In the genomic region with DNA sequence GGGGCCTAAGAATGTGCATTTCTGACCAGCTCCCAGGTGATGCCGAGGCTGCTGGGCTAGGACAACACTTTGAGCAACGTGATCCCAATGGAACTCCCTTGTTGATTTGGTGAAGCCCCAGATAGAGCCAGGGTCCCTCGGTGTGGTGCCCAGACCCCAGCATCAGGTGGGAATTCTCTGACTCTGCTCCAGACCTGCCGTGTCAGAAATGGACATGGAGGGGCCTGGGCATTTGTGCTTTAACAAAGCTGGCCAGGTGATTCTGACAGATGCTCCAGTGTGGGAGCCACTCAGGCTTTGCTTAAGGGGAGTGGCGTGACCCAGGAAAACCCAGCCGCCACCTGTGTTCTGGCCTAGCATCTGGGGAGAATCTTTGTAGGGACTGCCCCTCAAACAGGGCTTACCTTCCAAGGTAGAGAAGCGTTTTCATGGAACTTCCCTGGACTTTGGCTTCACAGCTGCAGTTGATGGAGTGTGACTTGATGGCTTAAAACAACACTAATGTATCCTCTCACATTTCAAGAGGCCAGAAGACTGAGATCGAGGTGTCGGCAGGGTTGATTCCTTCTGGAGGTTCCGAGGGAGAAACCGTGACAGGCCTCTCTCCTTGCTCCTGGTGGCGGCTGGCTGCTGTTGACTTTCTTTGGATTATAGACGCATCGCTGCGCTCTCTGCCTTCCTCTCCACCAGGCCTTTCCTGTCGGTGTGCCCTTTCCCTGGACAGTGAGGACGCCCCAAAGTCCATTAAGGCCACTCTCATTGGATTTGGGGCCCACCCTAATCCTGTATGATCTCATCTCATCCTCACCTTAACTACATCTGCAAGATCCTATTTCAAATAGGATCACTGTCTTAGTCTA, we compare ENCODE assay signal across 14 cellular contexts.
"Had no signal": no experiment of that assay in that cellular context is flagged by ENCODE, and none has a peak within 500 bp of the region (broad histone marks: within the 10 kb centered on the region; RNA-seq: fewer than 3 reads in every experiment).

No MANE protein-coding gene starts in this region.

- H3K27ac Mint-ChIP-seq: activated CD4-positive, alpha-beta T cell treated with anti-CD3 and anti-CD28 coated beads, Interleukin-2, amount 10 ng/mL, durations not matched to agents 24 days and 14 days; activated naive CD8-positive, alpha-beta T cell treated with anti-CD3 and anti-CD28 coated beads, Interleukin-2, amount 50 U/mL, for 24 hours; activated T-helper 1 cell treated with anti-CD3 and anti-CD28 coated beads, Interleukin-12 subunit alpha, Interleukin-12 subunit beta, Interleukin-2, Interleukin-4 antibody, amounts not matched to agents 30 ng/mL and 10 ng/mL and 1 ng/mL, durations not matched to agents 14 hours and 24 hours and 36 hours; natural killer cell; WTC11 had no signal

- H3K4me3 ChIP-seq: cardiac muscle cell, gastrocnemius medialis, mucosa of descending colon, thyroid gland had no signal

- H3K27ac ChIP-seq: cardiac muscle cell, gastrocnemius medialis, thyroid gland had no signal

- H3K4me1 Mint-ChIP-seq: activated naive CD8-positive, alpha-beta T cell treated with anti-CD3 and anti-CD28 coated beads, Interleukin-2, amount 50 U/mL, for 24 hours; natural killer cell; WTC11 had no signal

- ATAC-seq: activated naive CD8-positive, alpha-beta T cell treated with anti-CD3 and anti-CD28 coated beads, Interleukin-2, amount 50 U/mL, for 24 hours; gastrocnemius medialis; mucosa of descending colon; natural killer cell; SK-N-SH treated with all-trans-retinoic acid at 6 μM for 48 hours; WTC11 had no signal

- H3K9me3 ChIP-seq: gastrocnemius medialis, mucosa of descending colon, thyroid gland had no signal

- H3K4me3 Mint-ChIP-seq: activated CD4-positive, alpha-beta T cell treated with anti-CD3 and anti-CD28 coated beads, Interleukin-2, amount 10 ng/mL, durations not matched to agents 24 days and 14 days; activated naive CD8-positive, alpha-beta T cell treated with anti-CD3 and anti-CD28 coated beads, Interleukin-2, amount 50 U/mL, for 24 hours; activated T-helper 1 cell treated with anti-CD3 and anti-CD28 coated beads, Interleukin-12 subunit alpha, Interleukin-12 subunit beta, Interleukin-2, Interleukin-4 antibody, amounts not matched to agents 30 ng/mL and 10 ng/mL and 1 ng/mL, durations not matched to agents 14 hours and 24 hours and 36 hours; natural killer cell; WTC11 had no signal

- DNase-seq: activated CD4-positive, alpha-beta T cell treated with anti-CD3 and anti-CD28 coated beads, Interleukin-2, amount 10 ng/mL, durations not matched to agents 24 days and 14 days; activated naive CD4-positive, alpha-beta T cell treated with Interleukin-2 at 50 U/mL for 16 hours; activated naive CD8-positive, alpha-beta T cell treated with anti-CD3 and anti-CD28 coated beads, Interleukin-2, amount 50 U/mL, for 24 hours; effector CD8-positive, alpha-beta T cell; gastrocnemius medialis; mucosa of descending colon; natural killer cell; Right ventricle myocardium superior; stimulated activated CD4-positive, alpha-beta T cell treated with anti-CD3 and anti-CD28 coated beads, Interleukin-4, amount 100 ng/mL, for 4 hours; thyroid gland had no signal
